ENCODE assay signal across 1 cellular context in genomic region chr3:52144034-52144795, GRCh38.
TF ChIP-seq lines count a peak whose summit lies in the region.

No MANE protein-coding gene starts in this region.

TF ChIP-seq in H1, 55 proteins besides CTCF, POLR2A, EP300 and RAD21 (continued from another document):
- TF ChIP-seq ATF2 (IDR thresholded peaks at IDR 0.05; ENCODE audit: low read length) (0 out of 2 replicates have a peak, but pooled peaks have one; percentile 71), CTBP2 (IDR thresholded peaks at IDR 0.05; ENCODE audit: borderline replicate concordance, insufficient read depth, insufficient read length, low read length) (no peak), CHD7 (IDR thresholded peaks at IDR 0.05; ENCODE audit: insufficient replicate concordance, low read length) (no peak), SP4 (IDR thresholded peaks at IDR 0.05; ENCODE audit: low read length) (0 out of 2 replicates have a peak, but pooled peaks have one; percentile 42), GTF2F1 (IDR thresholded peaks at IDR 0.05; ENCODE audit: borderline replicate concordance, low read depth, low read length) (no peak), KDM5A (IDR thresholded peaks at IDR 0.05; ENCODE audit: low read length) (no peak), EGR1 (IDR thresholded peaks at IDR 0.05; ENCODE audit: borderline replicate concordance, low read depth, low read length) (no peak), TAF7 (optimal IDR thresholded peaks at IDR 0.05; ENCODE audit: borderline replicate concordance, low read depth, low read length) (no peak), KDM4A (IDR thresholded peaks at IDR 0.05; ENCODE audit: low read depth, low read length, severe bottlenecking) (no peak), SRF (IDR thresholded peaks at IDR 0.05; ENCODE audit: low read depth, low read length) (no peak), JUND (IDR thresholded peaks at IDR 0.05; ENCODE audit: low read length) (no peak), JUN (IDR thresholded peaks at IDR 0.05; ENCODE audit: low read depth, low read length) (no peak), ATF3 (IDR thresholded peaks at IDR 0.05; ENCODE audit: insufficient read depth, low read depth, low read length) (no peak), TBP (IDR thresholded peaks at IDR 0.05; ENCODE audit: low read depth, low read length) (no peak), SIX5 (IDR thresholded peaks at IDR 0.05; ENCODE audit: low read depth, low read length) (no peak), RFX5 (IDR thresholded peaks at IDR 0.05; ENCODE audit: borderline replicate concordance, low read depth, low read length) (no peak), SIN3A (conservative IDR thresholded peaks at IDR 0.05 in 1 of 2, IDR thresholded peaks at IDR 0.05 in 1 of 2; ENCODE audit: low read depth in 1 of 2, low read length in 2 of 2) (0 out of 4 replicates have a peak, but pooled peaks of 1 of the 2 experiments have one; percentile 30), CEBPB (IDR thresholded peaks at IDR 0.05; ENCODE audit: low read depth, low read length) (0 out of 2 replicates have a peak, but pooled peaks have one; percentile 9), YY1 (IDR thresholded peaks at IDR 0.05; ENCODE audit: low read depth, low read length) (peak; percentile 9; the same call in 1 of the 2 replicates), CBX5 (IDR thresholded peaks at IDR 0.05; ENCODE audit: low read depth, low read length) (no peak), USF2 (IDR thresholded peaks at IDR 0.05; ENCODE audit: low read length) (no peak), POU5F1 (IDR thresholded peaks at IDR 0.05; ENCODE audit: low read depth, low read length) (no peak), BACH1 (IDR thresholded peaks at IDR 0.05; ENCODE audit: low read length) (no peak), NRF1 (IDR thresholded peaks at IDR 0.05; ENCODE audit: low read depth, low read length) (no peak), ZNF274 (IDR thresholded peaks at IDR 0.05; ENCODE audit: borderline replicate concordance, extremely low read depth, low read length) (no peak)
